In the genomic region with DNA sequence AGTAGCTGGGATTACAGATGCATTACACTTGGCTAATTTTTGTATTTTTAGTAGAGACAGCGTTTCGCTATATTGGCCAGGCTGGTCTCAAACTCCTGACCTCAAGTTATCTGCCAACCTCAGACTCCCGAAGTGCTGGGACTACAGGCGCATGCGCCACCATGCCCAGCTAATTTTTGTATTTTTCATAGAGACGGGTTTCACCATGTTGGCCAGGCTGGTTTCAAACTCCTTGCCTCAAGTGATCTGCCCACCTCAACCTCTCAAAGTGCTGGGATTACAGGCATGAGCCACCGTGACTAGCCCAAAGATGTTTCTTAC, we compare ENCODE assay signal across 8 cellular contexts. TPM values are rescaled to one million over a fixed set of nuclear protein-coding genes. Genes with fewer than 3 reads are reported as not detected.
DNase-seq lines count a peak whose midpoint lies in the region; ATAC-seq and TF ChIP-seq lines count a peak whose summit lies in the region.
"Not testable (repeated sequence)": the region's sequence is repeated elsewhere in the genome, so short reads cannot be mapped to it uniquely, and the experiment has no call there.

No MANE protein-coding gene starts in this region.

- TF ChIP-seq POLR2A in body of pancreas (IDR thresholded peaks at IDR 0.05); heart left ventricle (IDR thresholded peaks at IDR 0.05); upper lobe of left lung (IDR thresholded peaks at IDR 0.05): not testable (repeated sequence)

- H3K9me3 Mint-ChIP-seq in activated T-cell treated with anti-CD3 and anti-CD28 coated beads, Interleukin-2, amount 50 U/mL, for 24 hours, result not testable (repeated sequence)

- not testable (repeated sequence) for TF ChIP-seq CTCF in RWPE1 (conservative IDR thresholded peaks at IDR 0.05; ENCODE audit: low read depth); body of pancreas (IDR thresholded peaks at IDR 0.05); heart left ventricle (IDR thresholded peaks at IDR 0.05); upper lobe of left lung (IDR thresholded peaks at IDR 0.05)

- not testable (repeated sequence) for H3K9me2 ChIP-seq in GM23248 (ENCODE audit: insufficient read depth)

- not testable (repeated sequence) for H3K9me3 ChIP-seq in GM23248 (ENCODE audit: low read depth); body of pancreas; heart left ventricle; muscle layer of colon (ENCODE audit: low read length); skeletal muscle satellite cell (replicated peaks; ENCODE audit: low read length); upper lobe of left lung

- not testable (repeated sequence) for TF ChIP-seq EP300 in upper lobe of left lung (IDR thresholded peaks at IDR 0.05)

- H3K79me2 ChIP-seq in GM23248 (ENCODE audit: insufficient read depth), result not testable (repeated sequence)

- H3K36me3 ChIP-seq in GM23248 (ENCODE audit: low read depth); body of pancreas (replicated peaks in 1 of 2; ENCODE audit: insufficient read depth in 1 of 2, low read depth in 2 of 2); heart left ventricle; muscle layer of colon (ENCODE audit: insufficient read depth, low read length); skeletal muscle satellite cell (ENCODE audit: insufficient read depth, low read length); upper lobe of left lung: not testable (repeated sequence)

- H3K4me1 Mint-ChIP-seq in activated T-cell treated with anti-CD3 and anti-CD28 coated beads, Interleukin-2, amount 50 U/mL, for 24 hours (ENCODE audit: low read depth), result peaks cover 52% of the 10 kb centered on the region

- H4K20me1 ChIP-seq in GM23248 (ENCODE audit: insufficient read depth), result not testable (repeated sequence)

- H2AFZ ChIP-seq in GM23248, result not testable (repeated sequence)

- not testable (repeated sequence) for H3K27me3 ChIP-seq in GM23248 (replicated peaks; ENCODE audit: insufficient read depth); body of pancreas; heart left ventricle; muscle layer of colon (ENCODE audit: control insufficient read depth in 1 of 2, insufficient read depth in 2 of 2, low read length in 2 of 2); skeletal muscle satellite cell (ENCODE audit: control insufficient read depth, insufficient read depth, low read length); upper lobe of left lung

- not testable (repeated sequence) for H3K27me3 Mint-ChIP-seq in activated T-cell treated with anti-CD3 and anti-CD28 coated beads, Interleukin-2, amount 50 U/mL, for 24 hours

- H3K4me3 Mint-ChIP-seq in activated T-cell treated with anti-CD3 and anti-CD28 coated beads, Interleukin-2, amount 50 U/mL, for 24 hours, result not testable (repeated sequence)

- peaks cover 34% of the 10 kb centered on the region for H3F3A ChIP-seq in GM23248 (ENCODE audit: insufficient read depth)

- POLR2A ChIA-PET in RWPE1 (lab: Yijun Ruan, JAX; ENCODE audit: low non-redundant PET), result not testable (repeated sequence)

- peaks cover 29% of the 10 kb centered on the region for H3K4me1 ChIP-seq in GM23248 (ENCODE audit: insufficient read depth)
- peaks cover 89% of the 10 kb centered on the region for H3K4me1 ChIP-seq in body of pancreas
- H3K4me1 ChIP-seq in heart left ventricle, result peaks cover 0 to 65% (median 10%) of the 10 kb centered on the region in 12 donors
- H3K4me1 ChIP-seq in muscle layer of colon (ENCODE audit: insufficient read depth, low read length), result peaks cover 39% of the 10 kb centered on the region
- peaks cover 17% of the 10 kb centered on the region for H3K4me1 ChIP-seq in skeletal muscle satellite cell (ENCODE audit: control insufficient read depth, insufficient read depth, low read length)
- peaks cover 40 to 59% (median 57%) of the 10 kb centered on the region in 4 donors for H3K4me1 ChIP-seq in upper lobe of left lung

- H3K9ac ChIP-seq in GM23248, result peak overlapping the region; percentile 62
- not testable (repeated sequence) for H3K9ac ChIP-seq in muscle layer of colon (ENCODE audit: low read length); skeletal muscle satellite cell (ENCODE audit: low read depth, low read length)

- peak overlapping the region; percentile 64 for H3K27ac ChIP-seq in GM23248
- peak overlapping the region; percentile 95 for H3K27ac ChIP-seq in RWPE1
- peak overlapping the region; percentile 63 to 82 (median 75) for H3K27ac ChIP-seq in body of pancreas
- H3K27ac ChIP-seq in heart left ventricle, result peak overlapping the region in 7 of 12 donors; percentile 7 to 82 (median 58)
- peak overlapping the region; percentile 93 for H3K27ac ChIP-seq in muscle layer of colon (ENCODE audit: low read depth, low read length)
- peak overlapping the region; percentile 38 to 76 (median 62) for H3K27ac ChIP-seq in upper lobe of left lung

- intact Hi-C loops in body of pancreas (cut with DNase I); heart left ventricle (cut with DNase I): not testable (repeated sequence)

- CTCF ChIA-PET in RWPE1 (lab: Yijun Ruan, JAX), result interaction anchor here (0.6 to 2.0 kb wide), 3 partner anchors 95 to 334 kb away, joined by 3 to 6 read pairs (median 5); no protein-coding TSS in a partner anchor

- ATAC-seq in body of pancreas; heart left ventricle; upper lobe of left lung (ENCODE audit: low FRiP score in 2 of 2): not testable (repeated sequence)

- in situ Hi-C loops in GM23248 (cut with MboI), result not testable (repeated sequence)

- not testable (repeated sequence) for H3K4me3 ChIP-seq in GM23248; body of pancreas; heart left ventricle; muscle layer of colon (ENCODE audit: low read depth in 1 of 2, low read length in 2 of 2); skeletal muscle satellite cell (ENCODE audit: low read length); upper lobe of left lung

- not testable (repeated sequence) for DNase-seq in GM23248; RWPE1 (ENCODE audit: low spot score); activated T-cell treated with anti-CD3 and anti-CD28 coated beads, Interleukin-2, amount 50 U/mL, for 24 hours; heart left ventricle; upper lobe of left lung
- DNase-seq in body of pancreas, result peak in 1 of 4 donors; percentile 8

- H3K4me2 ChIP-seq in GM23248 (ENCODE audit: unreplicated experiment), result not testable (repeated sequence)
- peak overlapping the region; percentile 12 for H3K4me2 ChIP-seq in skeletal muscle satellite cell (ENCODE audit: low read length)

- WGBS in GM23248 (ENCODE audit: low coverage in 1 of 2, low lambda C conversion rate in 2 of 2, missing lambda C conversion rate in 2 of 2), 2 experiments, result 91 to 94% methylated on average over 7 of the region's 7 CpGs
- 86 to 87% methylated on average over 7 of the region's 7 CpGs for WGBS in body of pancreas, 2 donors
- 89 to 98% (median 97%) methylated on average over 7 of the region's 7 CpGs for WGBS in heart left ventricle, 4 donors
- WGBS in upper lobe of left lung, 2 donors, result 96 to 97% methylated on average over 7 of the region's 7 CpGs

- H3K27ac Mint-ChIP-seq in activated T-cell treated with anti-CD3 and anti-CD28 coated beads, Interleukin-2, amount 50 U/mL, for 24 hours, result peak overlapping the region; percentile 78

- H3K36me3 Mint-ChIP-seq in activated T-cell treated with anti-CD3 and anti-CD28 coated beads, Interleukin-2, amount 50 U/mL, for 24 hours (ENCODE audit: low read depth), result not testable (repeated sequence)

RNA-seq across cellular contexts. Expression of gene TUBD1, which starts 39.9 kb away (rescaled TPM):
- total RNA-seq in GM23248 (2014; rRNA removed; shearing (Covaris generic)), result 3.8 and 6.3 TPM in 2 replicates
- polyA plus RNA-seq in GM23248 (2016; fragmentation: Nextera tagmentation; extraction: Ambion mirVana) (4.3 TPM in 2 replicates), heart left ventricle (1 to 10 TPM; 4.6 to 7.0 TPM)
- total RNA-seq in body of pancreas (1 to 10 TPM; 6.9 to 7.5 TPM), heart left ventricle (1 to 10 TPM; 3.7 to 8.5 (median 6.2) TPM), upper lobe of left lung (10 to 100 TPM in 1 of 6 donors, 1 to 10 TPM in 5; 3.1 to 52.4 (median 7.6) TPM)
- total RNA-seq in skeletal muscle satellite cell (2012; rRNA removed), result 2.3 and 3.1 TPM in 2 replicates

RNA-seq across cellular contexts. Expression of gene RPS6KB1, which starts 40.1 kb away (rescaled TPM):
- 23.3 and 33.6 TPM in 2 replicates for total RNA-seq in GM23248 (2014; rRNA removed; shearing (Covaris generic))
- 28.6 and 31.4 TPM in 2 replicates for polyA plus RNA-seq in GM23248 (2016; fragmentation: Nextera tagmentation; extraction: Ambion mirVana)
- total RNA-seq in body of pancreas, result 10 to 100 TPM; 30.6 to 55.0 TPM
- 10 to 100 TPM; 13.5 to 29.4 (median 24.5) TPM for total RNA-seq in heart left ventricle
- 10 to 100 TPM in 1 of 2 donors, 1 to 10 TPM in 1; 7.8 to 11.6 TPM for polyA plus RNA-seq in heart left ventricle
- 11.9 and 12.7 TPM in 2 replicates for total RNA-seq in skeletal muscle satellite cell (2012; rRNA removed)
- 10 to 100 TPM; 13.1 to 60.8 (median 30.3) TPM for total RNA-seq in upper lobe of left lung
